Comparison of ENCODE assay signal across 8 cellular contexts in the genomic region with DNA sequence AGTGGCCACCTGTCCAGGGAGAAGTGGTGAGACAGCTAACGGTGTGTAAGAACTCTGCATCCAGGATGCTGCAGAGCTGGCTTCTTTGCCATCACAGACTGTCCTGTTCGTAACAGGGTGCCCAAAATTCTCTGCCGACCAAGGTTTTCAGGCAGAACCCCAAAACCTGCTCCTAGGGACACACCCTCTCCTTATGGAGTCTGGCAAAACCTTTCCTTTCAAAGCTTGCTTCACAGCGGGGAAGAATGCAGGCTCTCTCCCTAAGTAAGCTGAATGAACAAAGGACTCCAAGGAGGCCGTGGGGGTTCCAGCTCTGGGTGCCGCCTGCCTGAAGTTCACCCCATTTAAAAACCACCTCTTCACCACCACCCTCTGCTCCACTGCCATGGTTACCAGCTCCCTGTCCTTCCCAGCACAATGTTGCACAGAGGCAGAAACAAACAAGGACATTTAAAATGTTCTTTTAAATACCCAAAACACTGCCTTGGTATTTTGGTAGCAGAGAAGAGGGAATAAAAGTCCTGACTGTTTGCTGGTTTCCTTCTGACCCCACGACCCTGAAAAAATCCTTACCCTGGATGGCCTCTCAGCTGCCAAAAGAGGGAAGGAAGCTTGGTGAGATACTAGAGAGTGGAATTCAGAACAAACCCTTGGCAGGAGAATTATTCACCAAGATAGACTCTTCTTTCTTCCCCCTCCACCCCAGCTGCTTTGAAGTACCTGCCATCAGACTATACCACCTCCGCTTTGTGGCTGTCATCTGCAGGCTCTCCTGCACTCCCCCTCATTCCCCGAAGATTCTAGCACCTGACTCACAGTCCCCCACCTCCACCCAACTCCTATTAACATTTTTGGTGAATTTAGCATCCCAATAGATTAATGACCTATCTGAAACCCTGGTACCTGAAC. TPM values are rescaled to one million over a fixed set of nuclear protein-coding genes. Genes with fewer than 3 reads are reported as not detected.
DNase-seq lines count a peak whose midpoint lies in the region; ATAC-seq, FAIRE-seq and TF ChIP-seq lines count a peak whose summit lies in the region.

No MANE protein-coding gene starts in this region.

- no peak for TF ChIP-seq POLR2A in Peyer's patch (IDR thresholded peaks at IDR 0.05)
- no peak for TF ChIP-seq POLR2A in HepG2 (IDR thresholded peaks at IDR 0.05; ENCODE audit: insufficient read depth in 1 of 2, low read depth in 2 of 2, low read length in 2 of 2)

- no peaks in the 10 kb centered on the region for H3K9me3 ChIP-seq in Peyer's patch
- H3K9me3 ChIP-seq in HepG2 (ENCODE audit: low read length), result no peaks in the 10 kb centered on the region

- H3K4me1 Mint-ChIP-seq in brain, result peaks cover 35% of the 10 kb centered on the region

- no peaks in the 10 kb centered on the region for H3K9me3 Mint-ChIP-seq in brain

- H3K4me3 ChIP-seq in Peyer's patch (peak overlapping the region; percentile 49 to 64 (median 58)), HepG2 (replicated peaks in 1 of 3; ENCODE audit: insufficient read depth in 1 of 3, low read depth in 2 of 3, low read length in 3 of 3) (peak overlapping the region; percentile 61 to 84 (median 67); a peak in 5 of 6 replicates)

- H3K4me1 ChIP-seq in Peyer's patch, result peaks cover 5 to 28% (median 19%) of the 10 kb centered on the region in 4 donors
- peaks cover 33% of the 10 kb centered on the region for H3K4me1 ChIP-seq in HepG2 (ENCODE audit: insufficient read depth, low read length)

- TF ChIP-seq CTCF in GM20000 (IDR thresholded peaks at IDR 0.05; ENCODE audit: extremely low read depth, missing control alignments) (no peak), Peyer's patch (IDR thresholded peaks at IDR 0.05) (no peak), brain (conservative IDR thresholded peaks at IDR 0.05) (no peak), HepG2 (CRISPR knock-in tag; IDR thresholded peaks at IDR 0.05) (no peak)

- CTCF ChIA-PET in HepG2 (lab: Yijun Ruan, JAX; ENCODE audit: low intra/inter-chr PET ratio, low total read pairs), result no interaction called here

- no peaks in the 10 kb centered on the region for H4K20me1 ChIP-seq in HepG2 (ENCODE audit: insufficient read depth, low read length)

- H3K9ac ChIP-seq in HepG2 (ENCODE audit: insufficient read depth, low read depth, low read length), result peak overlapping the region; percentile 96

- no peaks in the 10 kb centered on the region for H3K36me3 ChIP-seq in Peyer's patch
- no peaks in the 10 kb centered on the region for H3K36me3 ChIP-seq in HepG2 (replicated peaks in 1 of 2; ENCODE audit: control insufficient read depth in 1 of 2, insufficient read depth in 2 of 2, low read length in 2 of 2)

- no peak for TF ChIP-seq RAD21 in HepG2 (CRISPR knock-in tag; IDR thresholded peaks at IDR 0.05)

- in situ Hi-C loops in HepG2 (cut with HindIII; ENCODE audit: extremely low pct_ligation_motif_present, low pct_unique_long_range_greater_than_20kb), result no loop called here

- peak overlapping the region; percentile 21 to 99 (median 93) for H3K27ac Mint-ChIP-seq in brain

- ATAC-seq in HepG2, result no peak
- ATAC-seq in HG03342 (IDR thresholded peaks at IDR 0.05; ENCODE audit: unreplicated experiment), result no peak

- intact Hi-C loops in HepG2 (cut with micrococcal nuclease; ENCODE audit: unreplicated experiment), result loop anchor here (2.0 kb wide), 2 partner anchors 63 to 179 kb away; no protein-coding TSS in a partner anchor

- no peak for FAIRE-seq in HepG2 (lab: Jason Lieb, UNC)

- H3K27ac ChIP-seq in Peyer's patch (peak overlapping the region; percentile 95 to 100 (median 98)), HepG2 (ENCODE audit: extremely low read length, insufficient read depth, low read length) (peak overlapping the region; percentile 100)

- peak overlapping the region; percentile 94 to 97 (median 94) for H3K4me3 Mint-ChIP-seq in brain

- no TSS peak for BruUV-seq in HepG2 (replicated peaks; lab: Mats Ljungman, UMichigan)

- POLR2A ChIA-PET in HepG2 (lab: Yijun Ruan, JAX), result interaction anchor here (0.6 to 4.9 kb wide), 17 partner anchors 7 to 1941 kb away, joined by 3 to 81 read pairs (median 7); no protein-coding TSS in a partner anchor

- no peak overlapping the region for H2AFZ ChIP-seq in HepG2 (ENCODE audit: low read length)

- TF ChIP-seq EP300 in HepG2 (IDR thresholded peaks at IDR 0.05; ENCODE audit: low read depth in 2 of 2, low read length in 2 of 2) (no peak), HepG2 (CRISPR knock-in tag; IDR thresholded peaks at IDR 0.05; ENCODE audit: borderline replicate concordance) (no peak)

- H3K27me3 ChIP-seq in Peyer's patch (no peaks in the 10 kb centered on the region), HepG2 (ENCODE audit: control insufficient read depth in 1 of 2, insufficient read depth in 2 of 2, low read length in 2 of 2) (peaks cover 0 to 7% of the 10 kb centered on the region in 2 experiments; a peak in 2 of 5 replicates)

- 22% methylated on average over 8 of the region's 9 CpGs for WGBS in HepG2 (ENCODE audit: low lambda C conversion rate)

- peaks cover 52% of the 10 kb centered on the region for H3K27me3 Mint-ChIP-seq in brain

- no peaks in the 10 kb centered on the region for H3K79me2 ChIP-seq in HepG2 (ENCODE audit: insufficient read depth, low read length)

- H3K36me3 Mint-ChIP-seq in brain, result no peaks in the 10 kb centered on the region

- H3K4me2 ChIP-seq in HepG2 (ENCODE audit: low read depth, low read length), result peak overlapping the region; percentile 90

- DNase-seq in GM20000 (ENCODE audit: low spot score) (peak; percentile 24), Peyer's patch (peak in 2 of 3 donors; percentile 40 to 66), HepG2 (ENCODE audit: low spot score) (no peak), NCI-H1105 (lab: John Stamatoyannopoulos, UW) (no peak), NK-92 (lab: John Stamatoyannopoulos, UW; ENCODE audit: unreplicated experiment) (no peak)
- DNase-seq in stimulated activated CD8-positive, alpha-beta memory T cell treated with anti-CD3 and anti-CD28 coated beads, Interleukin-4, amount 100 ng/mL, for 4 hours (ENCODE audit: low read depth in 2 of 2, low spot score in 1 of 2), result peak; percentile 45 to 51

TF ChIP-seq in HepG2, 621 proteins besides CTCF, POLR2A, EP300 and RAD21:
- 0 out of 2 replicates have a peak, but pooled peaks have one; percentile 70 for TF ChIP-seq ZSCAN22 (CRISPR knock-in tag; IDR thresholded peaks at IDR 0.05)
- TF ChIP-seq, protein P1, sequence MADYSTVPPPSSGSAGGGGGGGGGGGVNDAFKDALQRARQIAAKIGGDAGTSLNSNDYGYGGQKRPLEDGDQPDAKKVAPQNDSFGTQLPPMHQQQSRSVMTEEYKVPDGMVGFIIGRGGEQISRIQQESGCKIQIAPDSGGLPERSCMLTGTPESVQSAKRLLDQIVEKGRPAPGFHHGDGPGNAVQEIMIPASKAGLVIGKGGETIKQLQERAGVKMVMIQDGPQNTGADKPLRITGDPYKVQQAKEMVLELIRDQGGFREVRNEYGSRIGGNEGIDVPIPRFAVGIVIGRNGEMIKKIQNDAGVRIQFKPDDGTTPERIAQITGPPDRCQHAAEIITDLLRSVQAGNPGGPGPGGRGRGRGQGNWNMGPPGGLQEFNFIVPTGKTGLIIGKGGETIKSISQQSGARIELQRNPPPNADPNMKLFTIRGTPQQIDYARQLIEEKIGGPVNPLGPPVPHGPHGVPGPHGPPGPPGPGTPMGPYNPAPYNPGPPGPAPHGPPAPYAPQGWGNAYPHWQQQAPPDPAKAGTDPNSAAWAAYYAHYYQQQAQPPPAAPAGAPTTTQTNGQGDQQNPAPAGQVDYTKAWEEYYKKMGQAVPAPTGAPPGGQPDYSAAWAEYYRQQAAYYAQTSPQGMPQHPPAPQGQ (CRISPR knock-in tag; IDR thresholded peaks at IDR 0.05; ENCODE audit: borderline replicate concordance), result no peak

RNA-seq across cellular contexts. Expression of a gene that starts 7.1 kb away (rescaled TPM):
- total RNA-seq in Peyer's patch (100 to 1,000 TPM in 1 of 4 donors, 10 to 100 TPM in 3; 40.6 to 124 (median 55.4) TPM), HepG2 (2016; rRNA removed; fragmentation: Illumina TruSeq; extraction: Trizol) (5.7 and 7.2 TPM in 2 replicates)
- polyA plus RNA-seq in brain (ENCODE audit: insufficient read depth, low read depth, low replicate concordance) (8.4 TPM), HepG2 (2011; rRNA removed) (7.1 and 7.2 TPM in 2 replicates)
- total RNA-seq in HepG2 (2016; cell fraction: cytosol; rRNA removed; fragmentation: Illumina TruSeq; extraction: Trizol; ENCODE audit: low read depth), result 0.79 and 0.81 TPM in 2 replicates
- total RNA-seq in HepG2 (2016; cell fraction: insoluble cytoplasmic fraction; rRNA removed; fragmentation: Illumina TruSeq; extraction: Trizol), result 5.6 and 6.3 TPM in 2 replicates
- 3.6 and 4.2 TPM in 2 replicates for total RNA-seq in HepG2 (2016; cell fraction: membrane; rRNA removed; fragmentation: Illumina TruSeq; extraction: Trizol)
- 6.0 and 6.2 TPM in 2 replicates for total RNA-seq in HepG2 (2016; cell fraction: nucleus; rRNA removed; fragmentation: Illumina TruSeq; extraction: Trizol)
- polyA plus RNA-seq in HepG2 (2011; cell fraction: cytosol; rRNA removed), result 5.3 and 5.8 TPM in 2 replicates
- polyA plus RNA-seq in HepG2 (2011; cell fraction: nucleus; rRNA removed), result 3.3 and 4.2 TPM in 2 replicates
- 8.3 and 8.5 TPM in 2 replicates for polyA plus RNA-seq in HepG2 (2012)
- 0.36 and 0.37 TPM in 2 replicates for polyA plus RNA-seq in HepG2 (2016; cell fraction: cytosol; fragmentation: Illumina TruSeq; extraction: Trizol; ENCODE audit: low read depth)
- 7.0 TPM in 2 replicates for polyA plus RNA-seq in HepG2 (2016; cell fraction: insoluble cytoplasmic fraction; fragmentation: Illumina TruSeq; extraction: Trizol; ENCODE audit: low read depth)
- polyA plus RNA-seq in HepG2 (2016; cell fraction: membrane; fragmentation: Illumina TruSeq; extraction: Trizol; ENCODE audit: low read depth), result 1.6 and 2.0 TPM in 2 replicates
- polyA plus RNA-seq in HepG2 (2016; cell fraction: nucleus; fragmentation: Illumina TruSeq; extraction: Trizol; ENCODE audit: insufficient read depth, low read depth), result 6.3 and 7.1 TPM in 2 replicates
- polyA minus RNA-seq in HepG2 (2011; rRNA and poly(A)+ RNA removed; ENCODE audit: low replicate concordance), result 2.5 and 9.7 TPM in 2 replicates
- polyA minus RNA-seq in HepG2 (2011; cell fraction: cytosol; rRNA and poly(A)+ RNA removed), result 7.8 and 8.0 TPM in 2 replicates
- polyA minus RNA-seq in HepG2 (2011; cell fraction: nucleus; rRNA and poly(A)+ RNA removed), result 6.2 and 7.5 TPM in 2 replicates

Comparison
In these comparisons a context has a peak if more than half of its experiments do, and no peak if none do; other contexts are left out.
1. DNase-seq: peak in GM20000 (single experiment), Peyer's patch (2 of 3) and stimulated activated CD8-positive, alpha-beta memory T cell treated with anti-CD3 and anti-CD28 coated beads, Interleukin-4, amount 100 ng/mL, for 4 hours (2 of 2); none in HepG2 (single experiment), NCI-H1105 (single experiment) and NK-92 (single experiment).